8 cellular contexts compared by ENCODE assay signal in genomic region chr16:56424791-56425438, GRCh38. TPM values are rescaled to one million over a fixed set of nuclear protein-coding genes. Genes with fewer than 3 reads are reported as not detected.
A peak's percentile ranks its signal among the peaks of the same experiment; 100 is the strongest.
DNase-seq lines count a peak whose midpoint lies in the region; ATAC-seq and TF ChIP-seq lines count a peak whose summit lies in the region.

No MANE protein-coding gene starts in this region.

- peaks cover 35 to 50% of the 10 kb centered on the region in 2 donors for H3K4me1 Mint-ChIP-seq in natural killer cell treated with Interleukin-12 subunit alpha and Interleukin-12 subunit beta and Interleukin-15 and Interleukin-18, amount 100 ng/mL, for 72 hours (ENCODE audit: low read depth in 2 of 2)

- H3K9me2 ChIP-seq in DOHH2 (replicated peaks; ENCODE audit: control insufficient read depth, low read length) = no peaks in the 10 kb centered on the region

- TF ChIP-seq CTCF in DOHH2 (IDR thresholded peaks at IDR 0.05; ENCODE audit: low read depth, low read length, poor library complexity, severe bottlenecking) = no peak
- no peak for TF ChIP-seq CTCF in KMS-11 (conservative IDR thresholded peaks at IDR 0.05; ENCODE audit: low read depth, low read length)

- no peaks in the 10 kb centered on the region for H3K36me3 Mint-ChIP-seq in natural killer cell treated with Interleukin-12 subunit alpha and Interleukin-12 subunit beta and Interleukin-15 and Interleukin-18, amount 100 ng/mL, for 72 hours

- ATAC-seq in GM21737 (IDR thresholded peaks at IDR 0.05; ENCODE audit: unreplicated experiment) = peak; percentile 28
- ATAC-seq in natural killer cell treated with Interleukin-12 subunit alpha and Interleukin-12 subunit beta and Interleukin-15 and Interleukin-18, amount 100 ng/mL, for 72 hours = peak; percentile 67 to 72

- peak overlapping the region; percentile 70 for H3K4me2 ChIP-seq in DOHH2 (ENCODE audit: low read length)
- peak overlapping the region; percentile 25; the same call in 1 of the 2 replicates for H3K4me2 ChIP-seq in KMS-11

- H3K9ac ChIP-seq in KMS-11 = peak overlapping the region; percentile 61

- H3K27ac ChIP-seq in DOHH2 (ENCODE audit: low read depth, low read length) (peak overlapping the region; percentile 97), KMS-11 (no peak overlapping the region), esophagus (ENCODE audit: low read depth in 2 of 2, low read length in 1 of 2) (peak overlapping the region; percentile 86 to 89), thymus (ENCODE audit: low read depth) (peak overlapping the region; percentile 68)

- no peaks in the 10 kb centered on the region for H3K9me3 ChIP-seq in DOHH2 (ENCODE audit: control insufficient read depth, insufficient read depth, low read length)
- H3K9me3 ChIP-seq in esophagus (ENCODE audit: control insufficient read depth in 2 of 2, insufficient read depth in 1 of 2, low read depth in 1 of 2, low read length in 1 of 2) = no peaks in the 10 kb centered on the region
- no peaks in the 10 kb centered on the region for H3K9me3 ChIP-seq in thymus (ENCODE audit: control insufficient read depth)

- H3K4me3 ChIP-seq in DOHH2 (ENCODE audit: low read length) = peak overlapping the region; percentile 75
- no peak overlapping the region for H3K4me3 ChIP-seq in KMS-11 (IDR thresholded peaks at IDR 0.05; ENCODE audit: insufficient read depth, low read depth, low read length)
- peak overlapping the region; percentile 72 to 92 for H3K4me3 ChIP-seq in esophagus (ENCODE audit: low read depth in 1 of 2, low read length in 2 of 2)
- H3K4me3 ChIP-seq in thymus (ENCODE audit: low read length) = peak overlapping the region; percentile 73

- peaks cover 41% of the 10 kb centered on the region for H3K36me3 ChIP-seq in DOHH2 (ENCODE audit: control insufficient read depth, low read length)
- no peaks in the 10 kb centered on the region for H3K36me3 ChIP-seq in KMS-11 (ENCODE audit: insufficient read depth)
- H3K36me3 ChIP-seq in esophagus (ENCODE audit: control insufficient read depth in 2 of 2, insufficient read depth in 2 of 2, low read length in 1 of 2) = peaks cover 0 to 2% of the 10 kb centered on the region in 2 donors
- H3K36me3 ChIP-seq in thymus (ENCODE audit: control insufficient read depth, insufficient read depth) = peaks cover 4% of the 10 kb centered on the region

- DNase-seq in activated CD8-positive, alpha-beta memory T cell treated with anti-CD3 and anti-CD28 coated beads, Interleukin-2, amount 50 U/mL, for 4 hours = peak; percentile 56
- peak; percentile 62 for DNase-seq in natural killer cell treated with Interleukin-12 subunit alpha and Interleukin-12 subunit beta and Interleukin-15 and Interleukin-18, amount 100 ng/mL, for 72 hours (ENCODE audit: low spot score)
- DNase-seq in NK-92 (lab: John Stamatoyannopoulos, UW; ENCODE audit: unreplicated experiment) = no peak

- H3K4me1 ChIP-seq in DOHH2 (ENCODE audit: control insufficient read depth, low read length) = peaks cover 41% of the 10 kb centered on the region
- peaks cover 26% of the 10 kb centered on the region for H3K4me1 ChIP-seq in KMS-11 (ENCODE audit: low read depth, poor library complexity, severe bottlenecking)
- peaks cover 3 to 4% of the 10 kb centered on the region in 2 donors for H3K4me1 ChIP-seq in esophagus (ENCODE audit: control insufficient read depth in 2 of 2, insufficient read depth in 2 of 2, low read length in 1 of 2)
- H3K4me1 ChIP-seq in thymus (ENCODE audit: control insufficient read depth, insufficient read depth, low read length) = peaks cover 12% of the 10 kb centered on the region

- H3K27ac Mint-ChIP-seq in natural killer cell treated with Interleukin-12 subunit alpha and Interleukin-12 subunit beta and Interleukin-15 and Interleukin-18, amount 100 ng/mL, for 72 hours = peak overlapping the region; percentile 60 to 93

- no peaks in the 10 kb centered on the region for H3K27me3 Mint-ChIP-seq in natural killer cell treated with Interleukin-12 subunit alpha and Interleukin-12 subunit beta and Interleukin-15 and Interleukin-18, amount 100 ng/mL, for 72 hours

- peaks cover 58% of the 10 kb centered on the region for H3F3A ChIP-seq in DOHH2 (ENCODE audit: control insufficient read depth, insufficient read depth)

- H2AFZ ChIP-seq in KMS-11 (ENCODE audit: low read depth) = peak overlapping the region; percentile 67

- H3K9me3 Mint-ChIP-seq in natural killer cell treated with Interleukin-12 subunit alpha and Interleukin-12 subunit beta and Interleukin-15 and Interleukin-18, amount 100 ng/mL, for 72 hours = no peaks in the 10 kb centered on the region

- H3K27me3 ChIP-seq in DOHH2 (ENCODE audit: control insufficient read depth, low read length) (no peaks in the 10 kb centered on the region), KMS-11 (ENCODE audit: insufficient read depth, low read depth) (no peaks in the 10 kb centered on the region), esophagus (ENCODE audit: control insufficient read depth in 1 of 2, insufficient read depth in 2 of 2, low read length in 2 of 2) (no peaks in the 10 kb centered on the region), thymus (ENCODE audit: control insufficient read depth, insufficient read depth) (no peaks in the 10 kb centered on the region)

- peak overlapping the region; percentile 95 for H3K4me3 Mint-ChIP-seq in natural killer cell treated with Interleukin-12 subunit alpha and Interleukin-12 subunit beta and Interleukin-15 and Interleukin-18, amount 100 ng/mL, for 72 hours

- H4K20me1 ChIP-seq in DOHH2 (ENCODE audit: control insufficient read depth, insufficient read depth, low read depth, low read length) (0 out of 2 replicates have a peak, but pooled peaks cover 3% of the 10 kb centered on the region), KMS-11 (ENCODE audit: insufficient read depth) (no peaks in the 10 kb centered on the region)

- H3K79me2 ChIP-seq in DOHH2 (ENCODE audit: control insufficient read depth, low read length) (peaks cover 47% of the 10 kb centered on the region), KMS-11 (ENCODE audit: insufficient read depth, low read depth) (peaks cover 22% of the 10 kb centered on the region; the same call in 1 of the 2 replicates)

- 0 to 1% methylated on average over 52 to 79 of the region's 79 CpGs for WGBS in esophagus, 2 donors
- under 1% methylated on average over 79 of the region's 79 CpGs for WGBS in thymus

RNA-seq across cellular contexts. Expression of gene AMFR, which starts 0.4 kb away (rescaled TPM):
- polyA plus RNA-seq in esophagus (10 to 100 TPM; 57.3 to 62.5 TPM), thymus (52.4 TPM)
- 10 to 100 TPM; 46.5 to 86.2 TPM for total RNA-seq in natural killer cell treated with Interleukin-12 subunit alpha and Interleukin-12 subunit beta and Interleukin-15 and Interleukin-18, amount 100 ng/mL, for 72 hours

RNA-seq across cellular contexts. Expression of gene NUDT21, which starts 26.2 kb away (rescaled TPM):
- 10 to 100 TPM; 29.5 to 40.1 TPM for polyA plus RNA-seq in esophagus
- 100 to 1,000 TPM; 170 to 176 TPM for total RNA-seq in natural killer cell treated with Interleukin-12 subunit alpha and Interleukin-12 subunit beta and Interleukin-15 and Interleukin-18, amount 100 ng/mL, for 72 hours
- polyA plus RNA-seq in thymus = 40.3 TPM

RNA-seq across cellular contexts. Expression of gene OGFOD1, which starts 26.4 kb away (rescaled TPM):
- 10 to 100 TPM in 1 of 2 donors, 1 to 10 TPM in 1; 9.9 to 16.8 TPM for polyA plus RNA-seq in esophagus
- total RNA-seq in natural killer cell treated with Interleukin-12 subunit alpha and Interleukin-12 subunit beta and Interleukin-15 and Interleukin-18, amount 100 ng/mL, for 72 hours = 10 to 100 TPM; 50.1 to 72.1 TPM
- polyA plus RNA-seq in thymus = 18.8 TPM
